ENCODE assay signal across 1 cellular context in the genomic region with DNA sequence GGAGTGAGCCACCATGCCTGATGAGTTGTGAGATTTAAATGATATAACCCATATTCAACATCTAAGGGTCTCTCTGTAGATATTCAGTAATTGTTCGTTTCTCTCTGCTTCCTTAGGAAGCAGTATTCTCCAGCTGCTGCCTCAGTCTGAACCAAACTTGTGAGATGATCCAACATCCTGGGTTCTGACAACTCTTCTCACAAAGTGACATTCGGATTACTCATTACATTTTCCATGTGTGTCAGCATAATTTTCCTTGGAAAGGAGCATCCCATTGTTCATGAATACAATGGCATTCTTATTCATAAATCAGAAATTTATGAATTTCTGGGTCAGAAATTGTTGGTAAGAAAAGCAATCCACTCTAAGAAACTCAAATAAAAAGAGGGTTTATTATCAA.
TF ChIP-seq lines count a peak whose summit lies in the region.

No MANE protein-coding gene starts in this region.

TF ChIP-seq in K562, 482 proteins besides CTCF, POLR2A, EP300 and RAD21 (continued from another document):
- TF ChIP-seq, protein P1, sequence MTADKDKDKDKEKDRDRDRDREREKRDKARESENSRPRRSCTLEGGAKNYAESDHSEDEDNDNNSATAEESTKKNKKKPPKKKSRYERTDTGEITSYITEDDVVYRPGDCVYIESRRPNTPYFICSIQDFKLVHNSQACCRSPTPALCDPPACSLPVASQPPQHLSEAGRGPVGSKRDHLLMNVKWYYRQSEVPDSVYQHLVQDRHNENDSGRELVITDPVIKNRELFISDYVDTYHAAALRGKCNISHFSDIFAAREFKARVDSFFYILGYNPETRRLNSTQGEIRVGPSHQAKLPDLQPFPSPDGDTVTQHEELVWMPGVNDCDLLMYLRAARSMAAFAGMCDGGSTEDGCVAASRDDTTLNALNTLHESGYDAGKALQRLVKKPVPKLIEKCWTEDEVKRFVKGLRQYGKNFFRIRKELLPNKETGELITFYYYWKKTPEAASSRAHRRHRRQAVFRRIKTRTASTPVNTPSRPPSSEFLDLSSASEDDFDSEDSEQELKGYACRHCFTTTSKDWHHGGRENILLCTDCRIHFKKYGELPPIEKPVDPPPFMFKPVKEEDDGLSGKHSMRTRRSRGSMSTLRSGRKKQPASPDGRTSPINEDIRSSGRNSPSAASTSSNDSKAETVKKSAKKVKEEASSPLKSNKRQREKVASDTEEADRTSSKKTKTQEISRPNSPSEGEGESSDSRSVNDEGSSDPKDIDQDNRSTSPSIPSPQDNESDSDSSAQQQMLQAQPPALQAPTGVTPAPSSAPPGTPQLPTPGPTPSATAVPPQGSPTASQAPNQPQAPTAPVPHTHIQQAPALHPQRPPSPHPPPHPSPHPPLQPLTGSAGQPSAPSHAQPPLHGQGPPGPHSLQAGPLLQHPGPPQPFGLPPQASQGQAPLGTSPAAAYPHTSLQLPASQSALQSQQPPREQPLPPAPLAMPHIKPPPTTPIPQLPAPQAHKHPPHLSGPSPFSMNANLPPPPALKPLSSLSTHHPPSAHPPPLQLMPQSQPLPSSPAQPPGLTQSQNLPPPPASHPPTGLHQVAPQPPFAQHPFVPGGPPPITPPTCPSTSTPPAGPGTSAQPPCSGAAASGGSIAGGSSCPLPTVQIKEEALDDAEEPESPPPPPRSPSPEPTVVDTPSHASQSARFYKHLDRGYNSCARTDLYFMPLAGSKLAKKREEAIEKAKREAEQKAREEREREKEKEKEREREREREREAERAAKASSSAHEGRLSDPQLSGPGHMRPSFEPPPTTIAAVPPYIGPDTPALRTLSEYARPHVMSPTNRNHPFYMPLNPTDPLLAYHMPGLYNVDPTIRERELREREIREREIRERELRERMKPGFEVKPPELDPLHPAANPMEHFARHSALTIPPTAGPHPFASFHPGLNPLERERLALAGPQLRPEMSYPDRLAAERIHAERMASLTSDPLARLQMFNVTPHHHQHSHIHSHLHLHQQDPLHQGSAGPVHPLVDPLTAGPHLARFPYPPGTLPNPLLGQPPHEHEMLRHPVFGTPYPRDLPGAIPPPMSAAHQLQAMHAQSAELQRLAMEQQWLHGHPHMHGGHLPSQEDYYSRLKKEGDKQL (CRISPR knock-in tag; IDR thresholded peaks at IDR 0.05; ENCODE audit: borderline replicate concordance): no peak
- TF ChIP-seq TRIM28 (IDR thresholded peaks at IDR 0.05): no peak
- TF ChIP-seq, protein P2, sequence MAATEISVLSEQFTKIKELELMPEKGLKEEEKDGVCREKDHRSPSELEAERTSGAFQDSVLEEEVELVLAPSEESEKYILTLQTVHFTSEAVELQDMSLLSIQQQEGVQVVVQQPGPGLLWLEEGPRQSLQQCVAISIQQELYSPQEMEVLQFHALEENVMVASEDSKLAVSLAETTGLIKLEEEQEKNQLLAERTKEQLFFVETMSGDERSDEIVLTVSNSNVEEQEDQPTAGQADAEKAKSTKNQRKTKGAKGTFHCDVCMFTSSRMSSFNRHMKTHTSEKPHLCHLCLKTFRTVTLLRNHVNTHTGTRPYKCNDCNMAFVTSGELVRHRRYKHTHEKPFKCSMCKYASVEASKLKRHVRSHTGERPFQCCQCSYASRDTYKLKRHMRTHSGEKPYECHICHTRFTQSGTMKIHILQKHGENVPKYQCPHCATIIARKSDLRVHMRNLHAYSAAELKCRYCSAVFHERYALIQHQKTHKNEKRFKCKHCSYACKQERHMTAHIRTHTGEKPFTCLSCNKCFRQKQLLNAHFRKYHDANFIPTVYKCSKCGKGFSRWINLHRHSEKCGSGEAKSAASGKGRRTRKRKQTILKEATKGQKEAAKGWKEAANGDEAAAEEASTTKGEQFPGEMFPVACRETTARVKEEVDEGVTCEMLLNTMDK (IDR thresholded peaks at IDR 0.05; ENCODE audit: borderline replicate concordance, insufficient read depth, low read depth, low read length, poor library complexity, severe bottlenecking): no peak
TF ChIP-seq in K562: peak in this region for 1.
